ENCODE assay signal across 8 cellular contexts in genomic region chr22:28029201-28029948, GRCh38.
DNase-seq lines count a peak whose midpoint lies in the region; ATAC-seq and TF ChIP-seq lines count a peak whose summit lies in the region.
"Had no signal": no experiment of that assay in that cellular context is flagged by ENCODE, and none has a peak within 500 bp of the region (broad histone marks: within the 10 kb centered on the region; RNA-seq: fewer than 3 reads in every experiment).

No MANE protein-coding gene starts in this region.

- no peaks in the 10 kb centered on the region for H3K4me1 Mint-ChIP-seq in CD8-positive, alpha-beta T cell (ENCODE audit: low read depth)
- no peaks in the 10 kb centered on the region for H3K4me1 Mint-ChIP-seq in activated T-cell treated with anti-CD3 and anti-CD28 coated beads, Interleukin-2, amount 50 U/mL, for 72 hours (ENCODE audit: low read depth)

- H3K27ac ChIP-seq in SK-N-SH (ENCODE audit: low read depth in 2 of 2, low read length in 1 of 2) = peak overlapping the region; percentile 40 to 79; a peak in 3 of 4 replicates
- peak overlapping the region; percentile 39 to 67 (median 64) for H3K27ac ChIP-seq in thyroid gland
- no peak overlapping the region for H3K27ac ChIP-seq in hepatocyte
- no peak overlapping the region for H3K27ac ChIP-seq in CD8-positive, alpha-beta T cell (ENCODE audit: low read depth, low read length)

- 60% methylated on average over 4 of the region's 6 CpGs for WGBS in SK-N-SH (ENCODE audit: low lambda C conversion rate)
- 44 to 56% methylated on average over 5 to 6 of the region's 6 CpGs for WGBS in thyroid gland, 2 donors
- WGBS in hepatocyte (ENCODE audit: low lambda C conversion rate, missing lambda C conversion rate) = 87% methylated on average over 6 of the region's 6 CpGs

- H3K4me3 Mint-ChIP-seq in CD8-positive, alpha-beta T cell = no peak overlapping the region
- H3K4me3 Mint-ChIP-seq in activated T-cell treated with anti-CD3 and anti-CD28 coated beads, Interleukin-2, amount 50 U/mL, for 72 hours = no peak overlapping the region
- H3K4me3 Mint-ChIP-seq: activated CD8-positive, alpha-beta T cell treated with anti-CD3 and anti-CD28 coated beads, Interleukin-2, amount 10 ng/mL, durations not matched to agents 7 days and 5 days had no signal

- H3K4me2 ChIP-seq in SK-N-SH (peak overlapping the region; percentile 29; the same call in 1 of the 2 replicates), hepatocyte (no peak overlapping the region)

- no peaks in the 10 kb centered on the region for H3F3A ChIP-seq in SK-N-SH (replicated peaks; ENCODE audit: insufficient read depth)

- H3K36me3 Mint-ChIP-seq in CD8-positive, alpha-beta T cell = no peaks in the 10 kb centered on the region
- no peaks in the 10 kb centered on the region for H3K36me3 Mint-ChIP-seq in activated T-cell treated with anti-CD3 and anti-CD28 coated beads, Interleukin-2, amount 50 U/mL, for 72 hours (ENCODE audit: insufficient read depth in 2 of 2)

- peak; percentile 20 to 40; a peak in 2 of 4 replicates for TF ChIP-seq EP300 in SK-N-SH (IDR thresholded peaks at IDR 0.05; ENCODE audit: borderline replicate concordance in 1 of 2, low read depth in 1 of 2, low read length in 1 of 2)

- peak; percentile 97 for DNase-seq in NCI-H1105 (lab: John Stamatoyannopoulos, UW)
- DNase-seq in SK-N-SH = peak; percentile 59
- DNase-seq in hepatic stellate cell (ENCODE audit: low spot score) = peak; percentile 52
- DNase-seq in thyroid gland = peak; percentile 65 to 69
- DNase-seq in hepatocyte (ENCODE audit: low spot score) = no peak
- no peak for DNase-seq in CD8-positive, alpha-beta T cell
- no peak for DNase-seq in activated T-cell treated with anti-CD3 and anti-CD28 coated beads, Interleukin-2, amount 50 U/mL, for 72 hours
- DNase-seq: activated CD8-positive, alpha-beta T cell treated with anti-CD3 and anti-CD28 coated beads, Interleukin-2, amount 10 ng/mL, durations not matched to agents 7 days and 5 days had no signal

- TF ChIP-seq CTCF in SK-N-SH (IDR thresholded peaks at IDR 0.05) (no peak), thyroid gland (IDR thresholded peaks at IDR 0.05) (no peak), hepatocyte (IDR thresholded peaks at IDR 0.05; ENCODE audit: poor library complexity) (no peak)
- TF ChIP-seq CTCF in CD8-positive, alpha-beta T cell (IDR thresholded peaks at IDR 0.05) = no peak

- no peak for ATAC-seq in CD8-positive, alpha-beta T cell
- no peak for ATAC-seq in activated T-cell treated with anti-CD3 and anti-CD28 coated beads, Interleukin-2, amount 50 U/mL, for 72 hours (replicated peaks in 1 of 2)
- ATAC-seq: activated CD8-positive, alpha-beta T cell treated with anti-CD3 and anti-CD28 coated beads, Interleukin-2, amount 10 ng/mL, durations not matched to agents 7 days and 5 days had no signal

- TF ChIP-seq RAD21 in SK-N-SH (IDR thresholded peaks at IDR 0.05; ENCODE audit: low read length) = no peak

- no peaks in the 10 kb centered on the region for H3K9me3 Mint-ChIP-seq in CD8-positive, alpha-beta T cell
- H3K9me3 Mint-ChIP-seq in activated T-cell treated with anti-CD3 and anti-CD28 coated beads, Interleukin-2, amount 50 U/mL, for 72 hours = no peaks in the 10 kb centered on the region

- H3K79me2 ChIP-seq in SK-N-SH (ENCODE audit: insufficient read depth) (no peaks in the 10 kb centered on the region), hepatocyte (no peaks in the 10 kb centered on the region)

- H2AFZ ChIP-seq in SK-N-SH (ENCODE audit: low read depth) (no peak overlapping the region), hepatocyte (no peak overlapping the region)

- H4K20me1 ChIP-seq in SK-N-SH (ENCODE audit: insufficient read depth) (no peaks in the 10 kb centered on the region), hepatocyte (ENCODE audit: insufficient read depth, poor library complexity, severe bottlenecking) (no peaks in the 10 kb centered on the region)

- H3K9me2 ChIP-seq in SK-N-SH = no peaks in the 10 kb centered on the region
- no peaks in the 10 kb centered on the region for H3K9me2 ChIP-seq in hepatocyte (replicated peaks; ENCODE audit: insufficient read depth)

- H3K36me3 ChIP-seq in SK-N-SH (replicated peaks in 1 of 2; ENCODE audit: control insufficient read depth in 1 of 2, insufficient read depth in 2 of 2, low read length in 1 of 2) = no peaks in the 10 kb centered on the region
- H3K36me3 ChIP-seq in thyroid gland = no peaks in the 10 kb centered on the region
- H3K36me3 ChIP-seq in hepatocyte (replicated peaks; ENCODE audit: insufficient read depth, low read depth) = no peaks in the 10 kb centered on the region
- H3K36me3 ChIP-seq in CD8-positive, alpha-beta T cell (ENCODE audit: insufficient read depth, low read length) = no peaks in the 10 kb centered on the region

- H3K9me3 ChIP-seq in SK-N-SH (no peaks in the 10 kb centered on the region), thyroid gland (no peaks in the 10 kb centered on the region), hepatocyte (ENCODE audit: low read depth) (no peaks in the 10 kb centered on the region)
- no peaks in the 10 kb centered on the region for H3K9me3 ChIP-seq in CD8-positive, alpha-beta T cell (ENCODE audit: low read length)

- H3K27me3 ChIP-seq in SK-N-SH (ENCODE audit: insufficient read depth) = no peaks in the 10 kb centered on the region
- H3K27me3 ChIP-seq in thyroid gland = no peaks in the 10 kb centered on the region
- H3K27me3 ChIP-seq in hepatocyte = no peaks in the 10 kb centered on the region
- no peaks in the 10 kb centered on the region for H3K27me3 ChIP-seq in CD8-positive, alpha-beta T cell (ENCODE audit: insufficient read depth, low read length)

- H3K27me3 Mint-ChIP-seq in CD8-positive, alpha-beta T cell (ENCODE audit: low read depth) = peaks cover 2% of the 10 kb centered on the region
- no peaks in the 10 kb centered on the region for H3K27me3 Mint-ChIP-seq in activated T-cell treated with anti-CD3 and anti-CD28 coated beads, Interleukin-2, amount 50 U/mL, for 72 hours (ENCODE audit: low read depth)

- intact Hi-C loops in thyroid gland (cut with DNase I) = loop anchor here (10.0 kb wide), 1 partner anchor 565 kb away; no protein-coding TSS in a partner anchor
- intact Hi-C loops in CD8-positive, alpha-beta T cell (cut with DNase I, micrococcal nuclease) = loop anchor here in 1 of 2 experiments (10.0 kb wide), 2 partner anchors 1015 to 1215 kb away; no protein-coding TSS in a partner anchor

- no peak for TF ChIP-seq POLR2A in thyroid gland (IDR thresholded peaks at IDR 0.05)

- H3K4me3 ChIP-seq in SK-N-SH (ENCODE audit: low read depth in 2 of 2, low read length in 1 of 2) (no peak overlapping the region), thyroid gland (replicated peaks in 1 of 3) (no peak overlapping the region), hepatocyte (no peak overlapping the region)
- no peak overlapping the region for H3K4me3 ChIP-seq in CD8-positive, alpha-beta T cell (ENCODE audit: low read depth, low read length)

- H3K9ac ChIP-seq in SK-N-SH = no peak overlapping the region

- H3K4me1 ChIP-seq in SK-N-SH (ENCODE audit: control insufficient read depth in 1 of 2, insufficient read depth in 2 of 2, low read depth in 1 of 2, low read length in 1 of 2) (peaks cover 19 to 94% of the 10 kb centered on the region in 2 experiments), thyroid gland (peaks cover 35 to 49% of the 10 kb centered on the region in 2 donors), hepatocyte (ENCODE audit: insufficient read depth) (peaks cover 7% of the 10 kb centered on the region)
- H3K4me1 ChIP-seq in CD8-positive, alpha-beta T cell (ENCODE audit: insufficient read depth, low read length) = no peaks in the 10 kb centered on the region

- CTCF ChIA-PET in SK-N-SH (lab: Yijun Ruan, JAX) = interaction anchor here (1.3 to 4.4 kb wide), 4 partner anchors 11 to 801 kb away, joined by 3 to 39 read pairs (median 18); no protein-coding TSS in a partner anchor
- CTCF ChIA-PET in CD8-positive, alpha-beta T cell (lab: Charles Lee) = interaction anchor here (1.0 to 6.1 kb wide), 2 partner anchors 9 to 31 kb away, joined by 3 to 24 read pairs; no protein-coding TSS in a partner anchor

- POLR2A ChIA-PET in SK-N-SH (lab: Yijun Ruan, JAX) = interaction anchor here (1.0 kb wide), 1 partner anchor 9 kb away, joined by 3 read pairs; no protein-coding TSS in a partner anchor
- POLR2A ChIA-PET in CD8-positive, alpha-beta T cell (lab: Charles Lee) = no interaction called here

- no peak overlapping the region for H3K27ac Mint-ChIP-seq in CD8-positive, alpha-beta T cell
- H3K27ac Mint-ChIP-seq in activated T-cell treated with anti-CD3 and anti-CD28 coated beads, Interleukin-2, amount 50 U/mL, for 72 hours = no peak overlapping the region
- H3K27ac Mint-ChIP-seq: activated CD8-positive, alpha-beta T cell treated with anti-CD3 and anti-CD28 coated beads, Interleukin-2, amount 10 ng/mL, durations not matched to agents 7 days and 5 days had no signal

TF ChIP-seq in SK-N-SH, 30 proteins besides CTCF, POLR2A, EP300 and RAD21 (continues in another document):
- 0 out of 2 replicates have a peak, but pooled peaks have one; percentile 26 for TF ChIP-seq FOXJ3 (CRISPR knock-in tag; IDR thresholded peaks at IDR 0.05)
- TF ChIP-seq FOSL2 (IDR thresholded peaks at IDR 0.05; ENCODE audit: borderline replicate concordance, low read depth) = no peak; the same call in 1 of the 2 replicates
- TF ChIP-seq TCF12 (IDR thresholded peaks at IDR 0.05) = peak; percentile 63
- TF ChIP-seq MEF2A (IDR thresholded peaks at IDR 0.05; ENCODE audit: borderline replicate concordance, low read depth) = no peak
- TF ChIP-seq REST (IDR thresholded peaks at IDR 0.05; ENCODE audit: low read depth, low read length) = no peak

Comparison
In these comparisons a context has a peak if more than half of its experiments do, and no peak if none do; other contexts are left out.
1. DNase-seq: peak in NCI-H1105 (single experiment), SK-N-SH (single experiment), hepatic stellate cell (single experiment) and thyroid gland (2 of 2); none in hepatocyte (single experiment), CD8-positive, alpha-beta T cell (0 of 7) and activated T-cell treated with anti-CD3 and anti-CD28 coated beads, Interleukin-2, amount 50 U/mL, for 72 hours (0 of 2).
2. H3K27ac ChIP-seq: peak in SK-N-SH (2 of 2) and thyroid gland (3 of 3); none in hepatocyte (single experiment) and CD8-positive, alpha-beta T cell (single experiment).